In genomic region chr9:109599131-109599530, GRCh38 we compare ENCODE assay signal across 19 cellular contexts.
"Had no signal": no experiment of that assay in that cellular context is flagged by ENCODE, and none has a peak within 500 bp of the region (broad histone marks: within the 10 kb centered on the region; RNA-seq: fewer than 3 reads in every experiment).

No MANE protein-coding gene starts in this region.

- H3K9ac ChIP-seq: SK-N-SH had no signal

- H3K9me2 ChIP-seq: SK-N-SH had no signal

- ATAC-seq: Panc1 had no signal

- H3K4me2 ChIP-seq: SK-N-SH had no signal

- H3K27ac ChIP-seq: RWPE1 had no signal

- H3K4me3 ChIP-seq: MG63 had no signal

- H3K9me3 ChIP-seq: MG63, SK-N-SH had no signal

- DNase-seq: KBM-7, NCI-H1092, NCI-H1105 treated with DMSO at 0.1 percent for 48 hours, NCI-H1417 treated with DMSO at 0.1 percent for 48 hours, NCI-H146, NCI-H1694 treated with DMSO at 0.1 percent for 48 hours, NCI-H1930, NCI-H2081, NCI-H2107, NCI-H2227 treated with DMSO at 0.1 percent for 48 hours, NCI-H524, NCI-H69, NCI-H774, SHP77, SK-N-SH, SW 1271 had no signal

- H3K36me3 ChIP-seq: MG63 had no signal

- H3K27me3 ChIP-seq: MG63 had no signal
